ENCODE assay signal across 6 cellular contexts in the genomic region with DNA sequence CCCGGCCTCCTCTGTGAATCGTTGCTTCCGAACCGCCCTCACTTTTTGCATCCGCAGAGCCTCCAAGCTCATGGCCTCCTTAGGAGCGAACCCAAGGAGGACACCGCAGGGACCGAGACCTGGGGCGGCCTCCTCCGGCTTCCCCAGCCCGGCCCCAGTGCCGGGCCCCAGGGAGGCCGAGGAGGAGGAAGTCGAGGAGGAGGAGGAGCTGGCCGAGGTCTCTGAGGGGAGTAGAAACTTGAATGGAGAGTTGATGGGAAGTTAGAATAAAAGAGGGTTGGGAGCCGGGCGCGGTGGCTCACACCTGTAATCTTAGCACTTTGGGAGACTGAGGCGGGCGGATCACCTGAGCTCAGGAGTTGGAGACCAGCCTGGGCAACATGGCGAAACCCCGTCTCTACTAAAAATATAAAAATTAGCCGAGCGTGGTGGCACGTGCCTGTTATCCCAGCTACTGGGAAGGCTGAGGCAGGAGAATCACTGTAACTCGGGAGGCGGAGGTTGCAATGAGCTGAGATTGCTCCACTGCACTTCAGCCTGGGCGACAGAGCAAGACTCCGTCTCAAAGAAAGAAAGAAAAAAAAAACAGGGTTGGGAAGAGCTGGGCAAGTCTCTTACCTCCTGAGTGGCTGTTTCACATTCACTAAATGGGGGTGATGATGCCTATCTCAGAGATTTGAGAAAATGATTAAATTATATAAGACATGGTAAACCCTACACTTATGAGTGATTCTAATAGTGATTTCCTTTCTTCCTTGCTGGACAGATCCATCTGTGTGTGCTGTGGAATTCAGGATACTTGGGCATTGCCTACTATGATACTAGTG. TPM values are rescaled to one million over a fixed set of nuclear protein-coding genes. Genes with fewer than 3 reads are reported as not detected.
DNase-seq lines count a peak whose midpoint lies in the region; ATAC-seq and TF ChIP-seq lines count a peak whose summit lies in the region.

No MANE protein-coding gene starts in this region.

- in situ Hi-C loops in GM13976 (cut with MboI; ENCODE audit: low sequenced_read_pairs, unreplicated experiment), result no loop called here

- TF ChIP-seq EP300 in neural cell (conservative IDR thresholded peaks at IDR 0.05; ENCODE audit: poor library complexity, severe bottlenecking), result no peak

- no peaks in the 10 kb centered on the region for H3K79me2 ChIP-seq in neural cell (replicated peaks; ENCODE audit: insufficient read depth, low read length)

- no peaks in the 10 kb centered on the region for H3K9me3 Mint-ChIP-seq in MCF 10A (ENCODE audit: unreplicated experiment)

- no peaks in the 10 kb centered on the region for H3F3A ChIP-seq in neural cell (ENCODE audit: insufficient read depth, low read length, poor library complexity, severe bottlenecking)

- H3K9me2 ChIP-seq in neural cell (ENCODE audit: insufficient read depth, low read length), result no peaks in the 10 kb centered on the region

- no peaks in the 10 kb centered on the region for H4K20me1 ChIP-seq in neural cell (ENCODE audit: insufficient read depth)

- intact Hi-C loops in MCF 10A (cut with micrococcal nuclease), result no loop called here

- TF ChIP-seq CTCF in MCF 10A (IDR thresholded peaks at IDR 0.05; ENCODE audit: unreplicated experiment), result no peak
- no peak for TF ChIP-seq CTCF in neural cell (IDR thresholded peaks at IDR 0.05; ENCODE audit: poor library complexity, severe bottlenecking)
- no peak for TF ChIP-seq CTCF in GM13976 (IDR thresholded peaks at IDR 0.05; ENCODE audit: borderline replicate concordance, control extremely low read depth, extremely low read depth, insufficient read depth, missing control alignments)
- no peak for TF ChIP-seq CTCF in omental fat pad (IDR thresholded peaks at IDR 0.05)

- no peak for ATAC-seq in omental fat pad (ENCODE audit: low FRiP score)

- no peak overlapping the region for H3K27ac ChIP-seq in neural cell (ENCODE audit: low read length)

- no peak for TF ChIP-seq RAD21 in neural cell (conservative IDR thresholded peaks at IDR 0.05)

- H3K27me3 Mint-ChIP-seq in MCF 10A (ENCODE audit: insufficient read depth, unreplicated experiment), result no peaks in the 10 kb centered on the region

- H3K27me3 ChIP-seq in neural cell (ENCODE audit: insufficient read depth, low read depth, low read length), result no peaks in the 10 kb centered on the region

- BruUV-seq in MCF 10A (replicated peaks; lab: Mats Ljungman, UMichigan), result no TSS peak

- no peaks in the 10 kb centered on the region for H3K36me3 ChIP-seq in neural cell (ENCODE audit: insufficient read depth, low read length)

- CTCF ChIA-PET in MCF 10A (lab: Yijun Ruan, JAX), result interaction anchor here (0.7 to 1.6 kb wide), 4 partner anchors 10 to 51 kb away, joined by 4 to 7 read pairs (median 4); no protein-coding TSS in a partner anchor

- peak; percentile 61 for DNase-seq in SIG-M5 treated with dmso at 0.1 percent for 504 hours (lab: John Stamatoyannopoulos, UW; ENCODE audit: unreplicated experiment)
- DNase-seq in SIG-M5 (lab: John Stamatoyannopoulos, UW), result no peak
- no peak for DNase-seq in MCF 10A (ENCODE audit: unreplicated experiment)
- no peak for DNase-seq in GM13976 (ENCODE audit: low spot score)
- no peak for DNase-seq in omental fat pad (ENCODE audit: low spot score)

- H3K4me3 ChIP-seq in neural cell (ENCODE audit: low read length), result peak overlapping the region; percentile 66

- H3K9ac ChIP-seq in neural cell (ENCODE audit: low read length), result peak overlapping the region; percentile 25

- H3K36me3 Mint-ChIP-seq in MCF 10A (ENCODE audit: insufficient read depth, unreplicated experiment), result peaks cover 4% of the 10 kb centered on the region

- peak overlapping the region; percentile 42 for H2AFZ ChIP-seq in neural cell (ENCODE audit: low read depth, low read length)

- H3K4me1 Mint-ChIP-seq in MCF 10A (ENCODE audit: insufficient read depth, unreplicated experiment), result peaks cover 40% of the 10 kb centered on the region

- no peak overlapping the region for H3K4me2 ChIP-seq in neural cell (ENCODE audit: low read length)

- POLR2A ChIA-PET in MCF 10A (lab: Yijun Ruan, JAX), result interaction anchor here (0.6 to 7.0 kb wide), 28 partner anchors 9 to 1536 kb away, joined by 3 to 90 read pairs (median 6); a partner anchor contains a TSS

- peak overlapping the region; percentile 88 for H3K4me3 Mint-ChIP-seq in MCF 10A (ENCODE audit: unreplicated experiment)

- H3K27ac Mint-ChIP-seq in MCF 10A (ENCODE audit: low read depth, unreplicated experiment), result peak overlapping the region; percentile 81

- H3K9me3 ChIP-seq in neural cell (ENCODE audit: low read length), result no peaks in the 10 kb centered on the region

TF ChIP-seq in neural cell, 6 proteins besides CTCF, POLR2A, EP300 and RAD21:
- TF ChIP-seq TAF1 (IDR thresholded peaks at IDR 0.05; ENCODE audit: low read depth) (no peak), MXI1 (conservative IDR thresholded peaks at IDR 0.05; ENCODE audit: poor library complexity, severe bottlenecking) (no peak), POLR2AphosphoS5 (IDR thresholded peaks at IDR 0.05) (no peak), SMC3 (conservative IDR thresholded peaks at IDR 0.05; ENCODE audit: poor library complexity) (no peak), EZH2 (IDR thresholded peaks at IDR 0.05; ENCODE audit: borderline replicate concordance, insufficient read depth, low read length, poor library complexity, severe bottlenecking) (no peak)
- TF ChIP-seq, protein P1, sequence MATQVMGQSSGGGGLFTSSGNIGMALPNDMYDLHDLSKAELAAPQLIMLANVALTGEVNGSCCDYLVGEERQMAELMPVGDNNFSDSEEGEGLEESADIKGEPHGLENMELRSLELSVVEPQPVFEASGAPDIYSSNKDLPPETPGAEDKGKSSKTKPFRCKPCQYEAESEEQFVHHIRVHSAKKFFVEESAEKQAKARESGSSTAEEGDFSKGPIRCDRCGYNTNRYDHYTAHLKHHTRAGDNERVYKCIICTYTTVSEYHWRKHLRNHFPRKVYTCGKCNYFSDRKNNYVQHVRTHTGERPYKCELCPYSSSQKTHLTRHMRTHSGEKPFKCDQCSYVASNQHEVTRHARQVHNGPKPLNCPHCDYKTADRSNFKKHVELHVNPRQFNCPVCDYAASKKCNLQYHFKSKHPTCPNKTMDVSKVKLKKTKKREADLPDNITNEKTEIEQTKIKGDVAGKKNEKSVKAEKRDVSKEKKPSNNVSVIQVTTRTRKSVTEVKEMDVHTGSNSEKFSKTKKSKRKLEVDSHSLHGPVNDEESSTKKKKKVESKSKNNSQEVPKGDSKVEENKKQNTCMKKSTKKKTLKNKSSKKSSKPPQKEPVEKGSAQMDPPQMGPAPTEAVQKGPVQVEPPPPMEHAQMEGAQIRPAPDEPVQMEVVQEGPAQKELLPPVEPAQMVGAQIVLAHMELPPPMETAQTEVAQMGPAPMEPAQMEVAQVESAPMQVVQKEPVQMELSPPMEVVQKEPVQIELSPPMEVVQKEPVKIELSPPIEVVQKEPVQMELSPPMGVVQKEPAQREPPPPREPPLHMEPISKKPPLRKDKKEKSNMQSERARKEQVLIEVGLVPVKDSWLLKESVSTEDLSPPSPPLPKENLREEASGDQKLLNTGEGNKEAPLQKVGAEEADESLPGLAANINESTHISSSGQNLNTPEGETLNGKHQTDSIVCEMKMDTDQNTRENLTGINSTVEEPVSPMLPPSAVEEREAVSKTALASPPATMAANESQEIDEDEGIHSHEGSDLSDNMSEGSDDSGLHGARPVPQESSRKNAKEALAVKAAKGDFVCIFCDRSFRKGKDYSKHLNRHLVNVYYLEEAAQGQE (IDR thresholded peaks at IDR 0.05; ENCODE audit: borderline replicate concordance), result no peak
TF ChIP-seq in neural cell: peak in this region for 0.

RNA-seq across cellular contexts. Expression of a gene that starts 0.8 kb away (rescaled TPM):
- total RNA-seq in MCF 10A (2022) (36.6 and 43.1 TPM in 2 replicates), omental fat pad (10 to 100 TPM in 1 of 4 donors, 1 to 10 TPM in 3; 5.4 to 17.0 (median 7.3) TPM)
- 5.1 and 7.8 TPM in 2 replicates for polyA plus RNA-seq in neural cell
- 2.2 and 3.0 TPM in 2 replicates for polyA minus RNA-seq in neural cell

RNA-seq across cellular contexts. Expression of a gene that starts 4.3 kb away (rescaled TPM):
- total RNA-seq in MCF 10A (2022) (511 and 632 TPM in 2 replicates), omental fat pad (100 to 1,000 TPM; 244 to 443 (median 336) TPM)
- 5.5 and 5.7 TPM in 2 replicates for polyA plus RNA-seq in neural cell
- polyA minus RNA-seq in neural cell, result 2.7 and 2.9 TPM in 2 replicates

RNA-seq across cellular contexts. Expression of a gene that starts 11.5 kb away (rescaled TPM):
- total RNA-seq in MCF 10A (2022) (8.5 and 13.5 TPM in 2 replicates), omental fat pad (100 to 1,000 TPM; 103 to 148 (median 115) TPM)
- polyA plus RNA-seq in neural cell, result 386 and 410 TPM in 2 replicates
- polyA minus RNA-seq in neural cell, result 161 and 174 TPM in 2 replicates

RNA-seq across cellular contexts. Expression of a gene that starts 17.4 kb away (rescaled TPM):
- total RNA-seq in MCF 10A (2022) (not detected in 2 replicates), omental fat pad (under 1 TPM in 1 of 4 donors, not detected in 3; 0.84 TPM)
- polyA plus RNA-seq in neural cell, result not detected in 2 replicates
- not detected in 2 replicates for polyA minus RNA-seq in neural cell

RNA-seq across cellular contexts. Expression of a gene that starts 19.1 kb away (rescaled TPM):
- total RNA-seq in MCF 10A (2022) (0.32 TPM in 1 of 2 replicates, not detected in the other), omental fat pad (under 1 TPM in 1 of 4 donors, not detected in 3; 0.74 TPM)
- 0.78 and 0.88 TPM in 2 replicates for polyA plus RNA-seq in neural cell
- not detected in 2 replicates for polyA minus RNA-seq in neural cell
